1 cellular context compared by ENCODE assay signal in the genomic region with DNA sequence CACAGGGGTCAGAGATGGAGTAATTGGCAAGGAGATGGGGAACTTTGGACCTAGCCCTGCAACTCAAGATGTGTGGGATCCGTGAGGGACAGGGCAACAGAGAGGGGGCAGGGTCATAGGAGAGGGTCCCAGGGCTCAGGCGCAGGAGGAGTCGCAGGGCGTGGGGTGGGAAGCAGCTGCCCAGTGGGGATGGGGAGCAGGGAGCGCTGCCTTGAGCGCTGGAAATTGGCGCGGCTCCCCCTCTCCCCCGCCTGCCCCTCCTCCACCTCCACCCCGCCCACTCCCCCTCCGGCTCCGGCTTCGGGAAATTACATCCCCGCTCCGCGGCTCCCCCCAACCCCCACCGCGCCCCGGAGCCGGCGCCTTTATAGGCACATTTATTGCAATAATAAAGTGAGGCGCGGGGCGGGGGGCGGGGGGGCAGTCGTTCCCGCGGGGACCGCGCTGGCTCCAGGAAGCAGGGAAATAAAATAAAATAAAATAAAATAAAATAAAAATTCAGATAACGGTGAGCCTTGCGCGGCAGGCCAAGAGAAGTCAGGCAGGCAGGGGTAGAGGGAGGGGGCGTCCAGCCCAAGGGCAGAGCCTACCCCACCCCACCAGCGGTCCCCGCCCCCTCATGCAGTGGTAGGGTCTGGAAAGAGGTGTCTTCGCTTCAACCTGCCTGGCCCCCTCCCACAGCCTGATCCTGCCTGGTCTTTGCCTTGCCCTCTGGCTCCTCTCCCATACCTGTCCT.
A peak's percentile ranks its signal among the peaks of the same experiment; 100 is the strongest.
TF ChIP-seq lines count a peak whose summit lies in the region.

No MANE protein-coding gene starts in this region.

TF ChIP-seq in GM12878, 131 proteins besides CTCF, POLR2A, EP300 and RAD21:
- TF ChIP-seq SUZ12 (IDR thresholded peaks at IDR 0.05; ENCODE audit: unreplicated experiment) (peak; percentile 44), BRCA1 (IDR thresholded peaks at IDR 0.05; ENCODE audit: low read depth, low read length) (no peak)
- TF ChIP-seq, protein P1, sequence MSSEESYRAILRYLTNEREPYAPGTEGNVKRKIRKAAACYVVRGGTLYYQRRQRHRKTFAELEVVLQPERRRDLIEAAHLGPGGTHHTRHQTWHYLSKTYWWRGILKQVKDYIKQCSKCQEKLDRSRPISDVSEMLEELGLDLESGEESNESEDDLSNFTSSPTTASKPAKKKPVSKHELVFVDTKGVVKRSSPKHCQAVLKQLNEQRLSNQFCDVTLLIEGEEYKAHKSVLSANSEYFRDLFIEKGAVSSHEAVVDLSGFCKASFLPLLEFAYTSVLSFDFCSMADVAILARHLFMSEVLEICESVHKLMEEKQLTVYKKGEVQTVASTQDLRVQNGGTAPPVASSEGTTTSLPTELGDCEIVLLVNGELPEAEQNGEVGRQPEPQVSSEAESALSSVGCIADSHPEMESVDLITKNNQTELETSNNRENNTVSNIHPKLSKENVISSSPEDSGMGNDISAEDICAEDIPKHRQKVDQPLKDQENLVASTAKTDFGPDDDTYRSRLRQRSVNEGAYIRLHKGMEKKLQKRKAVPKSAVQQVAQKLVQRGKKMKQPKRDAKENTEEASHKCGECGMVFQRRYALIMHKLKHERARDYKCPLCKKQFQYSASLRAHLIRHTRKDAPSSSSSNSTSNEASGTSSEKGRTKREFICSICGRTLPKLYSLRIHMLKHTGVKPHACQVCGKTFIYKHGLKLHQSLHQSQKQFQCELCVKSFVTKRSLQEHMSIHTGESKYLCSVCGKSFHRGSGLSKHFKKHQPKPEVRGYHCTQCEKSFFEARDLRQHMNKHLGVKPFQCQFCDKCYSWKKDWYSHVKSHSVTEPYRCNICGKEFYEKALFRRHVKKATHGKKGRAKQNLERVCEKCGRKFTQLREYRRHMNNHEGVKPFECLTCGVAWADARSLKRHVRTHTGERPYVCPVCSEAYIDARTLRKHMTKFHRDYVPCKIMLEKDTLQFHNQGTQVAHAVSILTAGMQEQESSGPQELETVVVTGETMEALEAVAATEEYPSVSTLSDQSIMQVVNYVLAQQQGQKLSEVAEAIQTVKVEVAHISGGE (CRISPR knock-in tag; IDR thresholded peaks at IDR 0.05): no peak
- TF ChIP-seq, protein P2, sequence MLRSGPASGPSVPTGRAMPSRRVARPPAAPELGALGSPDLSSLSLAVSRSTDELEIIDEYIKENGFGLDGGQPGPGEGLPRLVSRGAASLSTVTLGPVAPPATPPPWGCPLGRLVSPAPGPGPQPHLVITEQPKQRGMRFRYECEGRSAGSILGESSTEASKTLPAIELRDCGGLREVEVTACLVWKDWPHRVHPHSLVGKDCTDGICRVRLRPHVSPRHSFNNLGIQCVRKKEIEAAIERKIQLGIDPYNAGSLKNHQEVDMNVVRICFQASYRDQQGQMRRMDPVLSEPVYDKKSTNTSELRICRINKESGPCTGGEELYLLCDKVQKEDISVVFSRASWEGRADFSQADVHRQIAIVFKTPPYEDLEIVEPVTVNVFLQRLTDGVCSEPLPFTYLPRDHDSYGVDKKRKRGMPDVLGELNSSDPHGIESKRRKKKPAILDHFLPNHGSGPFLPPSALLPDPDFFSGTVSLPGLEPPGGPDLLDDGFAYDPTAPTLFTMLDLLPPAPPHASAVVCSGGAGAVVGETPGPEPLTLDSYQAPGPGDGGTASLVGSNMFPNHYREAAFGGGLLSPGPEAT (IDR thresholded peaks at IDR 0.05; ENCODE audit: low read depth): no peak
